ENCODE assay signal across 8 cellular contexts in the genomic region with DNA sequence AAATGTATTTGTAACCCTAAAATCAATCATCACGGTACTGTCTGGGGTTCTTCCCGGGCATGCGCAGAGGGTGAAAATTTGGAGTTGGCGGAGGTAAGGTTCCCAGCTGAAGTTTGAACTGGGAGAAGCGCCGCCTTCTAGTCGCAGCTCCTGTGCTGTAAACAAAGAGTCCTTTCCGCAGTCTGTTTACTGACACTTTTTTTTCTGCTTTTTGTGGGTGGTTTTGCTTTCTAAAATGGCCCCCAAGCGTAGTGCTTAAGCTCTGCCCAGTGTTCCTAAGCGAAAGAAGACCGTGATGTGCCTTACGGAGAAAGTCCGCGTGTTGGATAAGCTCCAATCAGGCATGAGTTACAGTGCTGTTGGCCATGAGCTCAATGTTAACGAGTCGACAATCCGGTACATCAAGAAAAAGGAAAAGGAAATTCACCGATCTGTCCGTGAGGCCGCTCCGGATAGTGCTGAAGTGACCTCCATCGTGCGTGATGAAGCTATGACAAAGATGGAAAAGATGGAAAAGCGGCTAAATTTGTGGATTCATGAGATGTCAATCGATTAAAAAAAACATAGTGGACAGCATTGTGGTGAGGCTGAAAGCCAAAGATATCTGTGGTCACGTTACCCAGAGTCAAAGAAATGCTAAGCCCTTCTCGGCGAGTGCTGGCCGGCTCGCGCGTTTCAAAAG. TPM values are rescaled to one million over a fixed set of nuclear protein-coding genes. Genes with fewer than 3 reads are reported as not detected.
DNase-seq lines count a peak whose midpoint lies in the region; ATAC-seq and TF ChIP-seq lines count a peak whose summit lies in the region.

No MANE protein-coding gene starts in this region.

- no peaks in the 10 kb centered on the region for H3K9me3 Mint-ChIP-seq in activated naive CD8-positive, alpha-beta T cell treated with anti-CD3 and anti-CD28 coated beads for 36 hours

- H3K27me3 Mint-ChIP-seq in activated naive CD8-positive, alpha-beta T cell treated with anti-CD3 and anti-CD28 coated beads for 36 hours: no peaks in the 10 kb centered on the region

- H3K4me1 Mint-ChIP-seq in activated naive CD8-positive, alpha-beta T cell treated with anti-CD3 and anti-CD28 coated beads for 36 hours: peaks cover 25% of the 10 kb centered on the region

- peaks cover 14% of the 10 kb centered on the region for H3K36me3 Mint-ChIP-seq in activated naive CD8-positive, alpha-beta T cell treated with anti-CD3 and anti-CD28 coated beads for 36 hours

- ATAC-seq in GM19438 (IDR thresholded peaks at IDR 0.05; ENCODE audit: low read depth, unreplicated experiment) (peak; percentile 69), HG03457 (IDR thresholded peaks at IDR 0.05; ENCODE audit: unreplicated experiment) (peak; percentile 53), Right ventricle myocardium superior (ENCODE audit: poor library complexity) (peak; percentile 85)

- no peaks in the 10 kb centered on the region for H3K9me3 ChIP-seq in osteoblast (ENCODE audit: low read depth, low read length)

- peak overlapping the region; percentile 100 for H3K27ac ChIP-seq in osteoblast (ENCODE audit: low read depth, low read length)

- peak overlapping the region; percentile 83 for H3K27ac Mint-ChIP-seq in activated naive CD8-positive, alpha-beta T cell treated with anti-CD3 and anti-CD28 coated beads for 36 hours

- peak overlapping the region; percentile 86 for H2AFZ ChIP-seq in osteoblast (ENCODE audit: low read length)

- peak overlapping the region; percentile 98 for H3K4me3 ChIP-seq in osteoblast (ENCODE audit: insufficient read depth, low read length)

- intact Hi-C loops in Right ventricle myocardium superior (cut with DNase I): no loop called here

- H3K79me2 ChIP-seq in osteoblast (ENCODE audit: insufficient read depth, low read length): peaks cover 42% of the 10 kb centered on the region

- DNase-seq in DMS79 (lab: John Stamatoyannopoulos, UW) (peak; percentile 68), NCI-H748 (lab: John Stamatoyannopoulos, UW; ENCODE audit: unreplicated experiment) (peak; percentile 90), Right ventricle myocardium superior (peak; percentile 50), osteoblast (ENCODE audit: insufficient read length, low spot score, missing footprints) (peak; percentile 82), NAMALWA (ENCODE audit: low spot score) (no peak)
- peak; percentile 62 for DNase-seq in activated naive CD8-positive, alpha-beta T cell treated with anti-CD3 and anti-CD28 coated beads for 36 hours

- no peaks in the 10 kb centered on the region for H3K36me3 ChIP-seq in osteoblast (ENCODE audit: insufficient read depth, low read length)

- peaks cover 4% of the 10 kb centered on the region for H4K20me1 ChIP-seq in osteoblast (ENCODE audit: insufficient read depth, low read length)

- H3K4me2 ChIP-seq in osteoblast (ENCODE audit: insufficient read depth, low read length): peak overlapping the region; percentile 100

- peaks cover 4% of the 10 kb centered on the region for H3K4me1 ChIP-seq in osteoblast (ENCODE audit: insufficient read depth, low read length)

- peak overlapping the region; percentile 84 for H3K4me3 Mint-ChIP-seq in activated naive CD8-positive, alpha-beta T cell treated with anti-CD3 and anti-CD28 coated beads for 36 hours

- TF ChIP-seq CTCF in osteoblast (IDR thresholded peaks at IDR 0.05; ENCODE audit: extremely low read depth, low read depth, low read length): no peak

- H3K27me3 ChIP-seq in osteoblast (ENCODE audit: insufficient read depth, low read length): no peaks in the 10 kb centered on the region

RNA-seq across cellular contexts. Expression of gene CFDP1, which starts 0.6 kb away (rescaled TPM):
- 10 to 100 TPM; 35.8 to 36.8 TPM for total RNA-seq in activated naive CD8-positive, alpha-beta T cell treated with anti-CD3 and anti-CD28 coated beads for 36 hours
- total RNA-seq in Right ventricle myocardium superior (25.1 TPM), osteoblast (37.7 and 41.3 TPM in 2 replicates)

RNA-seq across cellular contexts. Expression of gene TMEM170A, which starts 30.6 kb away (rescaled TPM):
- 10 to 100 TPM; 32.2 to 37.6 TPM for total RNA-seq in activated naive CD8-positive, alpha-beta T cell treated with anti-CD3 and anti-CD28 coated beads for 36 hours
- 9.5 TPM for total RNA-seq in Right ventricle myocardium superior
- total RNA-seq in osteoblast: 11.6 and 13.6 TPM in 2 replicates
